ENCODE assay signal across 13 cellular contexts in the genomic region with DNA sequence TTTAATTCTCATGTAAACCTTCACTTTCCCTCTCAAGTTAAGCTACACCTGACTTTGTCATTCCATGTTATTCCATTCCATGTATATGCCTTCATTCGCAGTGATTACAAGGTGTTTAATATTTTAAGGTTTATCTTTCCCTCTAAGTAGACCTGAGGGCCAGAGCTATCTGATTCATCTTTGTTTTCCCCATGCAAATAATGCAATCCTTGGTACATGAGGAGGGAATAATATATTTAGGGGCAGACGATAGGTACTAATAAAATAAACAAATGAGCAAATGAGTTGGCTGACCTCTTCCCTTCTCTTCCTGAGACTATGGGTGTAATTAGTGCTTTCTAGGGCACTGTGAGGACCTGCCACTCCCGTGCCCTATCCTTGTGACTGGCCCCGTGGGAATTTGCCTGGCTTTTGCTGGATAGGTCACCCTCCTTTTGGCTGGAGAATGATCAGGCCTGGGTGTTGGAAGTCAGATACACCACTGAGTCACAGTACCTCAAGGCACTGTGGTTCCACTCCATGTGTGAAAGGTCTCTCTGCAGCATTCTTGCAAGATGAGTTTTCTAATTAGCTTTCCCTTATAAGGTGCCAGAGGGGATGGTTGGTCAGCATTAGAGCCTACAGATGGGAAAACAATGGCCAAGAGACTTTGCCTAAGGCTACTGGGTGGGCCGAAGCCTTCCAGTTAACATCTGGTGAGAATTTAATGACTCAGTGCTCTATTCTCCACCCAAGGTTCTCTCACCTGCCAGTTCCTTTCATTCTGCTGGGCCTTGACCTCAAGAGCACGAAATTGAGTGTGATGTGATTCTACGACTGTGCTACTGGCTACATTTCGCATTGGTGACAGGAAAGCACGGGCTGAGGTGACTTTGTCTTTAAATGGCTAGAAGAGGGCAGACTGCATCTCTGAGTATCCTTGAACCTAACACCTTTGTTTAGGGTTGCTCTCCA.
DNase-seq lines count a peak whose midpoint lies in the region; ATAC-seq, FAIRE-seq and TF ChIP-seq lines count a peak whose summit lies in the region.
"Had no signal": no experiment of that assay in that cellular context is flagged by ENCODE, and none has a peak within 500 bp of the region (broad histone marks: within the 10 kb centered on the region; RNA-seq: fewer than 3 reads in every experiment).

No MANE protein-coding gene starts in this region.

- peak; percentile 99 for FAIRE-seq in keratinocyte (lab: Jason Lieb, UNC)

- no peak overlapping the region for H2BK120ac ChIP-seq in IMR-90 (ENCODE audit: low read depth, low read length)

- no peak overlapping the region for H4K8ac ChIP-seq in IMR-90 (ENCODE audit: low read depth in 2 of 2, low read length in 2 of 2)

- TF ChIP-seq POLR2A in IMR-90 (IDR thresholded peaks at IDR 0.05; ENCODE audit: low read depth, low read length) = no peak

- TF ChIP-seq RAD21 in IMR-90 (IDR thresholded peaks at IDR 0.05; ENCODE audit: low read length) = no peak

- no peak overlapping the region for H3K4ac ChIP-seq in IMR-90 (ENCODE audit: low read depth, low read length)

- no peak overlapping the region for H2AK5ac ChIP-seq in IMR-90 (ENCODE audit: low read depth, low read length)

- POLR2A ChIA-PET in AG04450 (lab: Yijun Ruan, JAX) (interaction anchor here (0.5 kb wide), 1 partner anchor 574 kb away, joined by 5 read pairs; no protein-coding TSS in a partner anchor), IMR-90 (lab: Charles Lee; ENCODE audit: unreplicated experiment) (no interaction called here)

- H3K79me1 ChIP-seq in IMR-90 (ENCODE audit: low read depth in 1 of 2, low read length in 2 of 2) = no peaks in the 10 kb centered on the region

- H3K79me2 ChIP-seq in keratinocyte (ENCODE audit: control insufficient read depth, insufficient read depth, low read length) = no peaks in the 10 kb centered on the region

- no peaks in the 10 kb centered on the region for H3K36me3 ChIP-seq in IMR-90 (ENCODE audit: control insufficient read depth, insufficient read depth, low read length)
- H3K36me3 ChIP-seq in keratinocyte (ENCODE audit: control insufficient read depth in 2 of 2, extremely low read depth in 1 of 2, insufficient read depth in 2 of 2, low read length in 2 of 2) = no peaks in the 10 kb centered on the region
- H3K36me3 ChIP-seq: BE2C had no signal

- H4K5ac ChIP-seq in IMR-90 (ENCODE audit: low read depth, low read length) = no peak overlapping the region

- CTCF ChIA-PET in AG04450 (lab: Charles Lee) = interaction anchor here (1.0 kb wide), 1 partner anchor 285 kb away, joined by 3 read pairs; no protein-coding TSS in a partner anchor
- CTCF ChIA-PET in IMR-90 (lab: Yijun Ruan, JAX) = interaction anchor here (0.6 kb wide), 1 partner anchor 13 kb away, joined by 3 read pairs; no protein-coding TSS in a partner anchor

- H3K9me1 ChIP-seq in IMR-90 (ENCODE audit: insufficient read depth, low read length) = no peaks in the 10 kb centered on the region
- H3K9me1 ChIP-seq in keratinocyte (ENCODE audit: control insufficient read depth, extremely low read depth, insufficient read depth, low read length) = no peaks in the 10 kb centered on the region

- no peak overlapping the region for H3K23ac ChIP-seq in IMR-90 (ENCODE audit: low read depth, low read length)

- H3K4me2 ChIP-seq in IMR-90 (ENCODE audit: low read depth, low read length) (no peak overlapping the region), keratinocyte (ENCODE audit: control insufficient read depth, extremely low read depth, insufficient read depth, low read depth, low read length) (peak overlapping the region; percentile 45)

- no peak overlapping the region for H3K18ac ChIP-seq in IMR-90 (ENCODE audit: low read depth, low read length)

- in situ Hi-C loops in IMR-90 (cut with MboI; ENCODE audit: low sequenced_read_pairs) (no loop called here), astrocyte of the spinal cord (cut with HindIII; ENCODE audit: low sequenced_read_pairs) (no loop called here)

- H2BK5ac ChIP-seq in IMR-90 (ENCODE audit: low read depth, low read length, poor library complexity, severe bottlenecking) = no peak overlapping the region

- H3K4me3 ChIP-seq in AG04450 (ENCODE audit: low read depth, low read length) (no peak overlapping the region), IMR-90 (ENCODE audit: insufficient read depth, low read depth, low read length) (no peak overlapping the region), astrocyte of the spinal cord (ENCODE audit: low read depth, low read length) (no peak overlapping the region), keratinocyte (ENCODE audit: control insufficient read depth in 2 of 3, extremely low read depth in 1 of 3, insufficient read depth in 2 of 3, low read depth in 1 of 3, low read length in 3 of 3) (no peak overlapping the region)

- intact Hi-C loops in IMR-90 (cut with micrococcal nuclease) = no loop called here

- H3K27me3 ChIP-seq in AG04450 (ENCODE audit: control insufficient read depth, insufficient read depth, low read length) (no peaks in the 10 kb centered on the region), IMR-90 (ENCODE audit: control insufficient read depth, insufficient read depth, low read length) (peaks cover 13% of the 10 kb centered on the region; the same call in 1 of the 2 replicates), keratinocyte (ENCODE audit: control insufficient read depth, extremely low read depth, insufficient read depth, low read length) (no peaks in the 10 kb centered on the region)
- H3K27me3 ChIP-seq: BE2C had no signal

- peaks cover 2% of the 10 kb centered on the region; the same call in 1 of the 2 replicates for H3K4me1 ChIP-seq in IMR-90 (ENCODE audit: control insufficient read depth, insufficient read depth, low read length)
- H3K4me1 ChIP-seq in keratinocyte (ENCODE audit: control insufficient read depth, extremely low read depth, insufficient read depth, low read length) = peaks cover 59% of the 10 kb centered on the region
- H3K4me1 ChIP-seq: BE2C had no signal

- H3K56ac ChIP-seq in IMR-90 (ENCODE audit: extremely low read depth, insufficient read depth, low read length) = no peak overlapping the region

- H4K91ac ChIP-seq in IMR-90 (ENCODE audit: insufficient read depth, low read depth, low read length) = no peak overlapping the region

- WGBS in IMR-90 (ENCODE audit: extremely low coverage in 2 of 2, insufficient read length in 1 of 2), 2 experiments = 40% methylated on average over 2 of the region's 9 CpGs; no CpG with 5 or more reads in 1 of the 2 experiments

- H3K27ac ChIP-seq in AG04450 (ENCODE audit: low read depth, low read length) (no peak overlapping the region), IMR-90 (ENCODE audit: insufficient read depth, low read length) (no peak overlapping the region), keratinocyte (ENCODE audit: control insufficient read depth, insufficient read depth, low read length) (peak overlapping the region; percentile 95)

- BruUV-seq in IMR-90 (replicated peaks; lab: Mats Ljungman, UMichigan) = no TSS peak

- H3K9me3 ChIP-seq in AG04450 (ENCODE audit: control insufficient read depth, insufficient read depth, low read length) (no peaks in the 10 kb centered on the region), IMR-90 (ENCODE audit: control insufficient read depth, insufficient read depth, low read length) (no peaks in the 10 kb centered on the region), keratinocyte (ENCODE audit: control insufficient read depth, low read depth, low read length) (no peaks in the 10 kb centered on the region)
- H3K9me3 ChIP-seq: BE2C had no signal

- ATAC-seq in IMR-90 (ENCODE audit: low read depth) = peak; percentile 72
- no peak for ATAC-seq in HG02973 (IDR thresholded peaks at IDR 0.05; ENCODE audit: unreplicated experiment)
- ATAC-seq: naive thymus-derived CD8-positive, alpha-beta T cell had no signal

- H2BK20ac ChIP-seq in IMR-90 (ENCODE audit: low read depth, low read length) = no peak overlapping the region

- DNase-seq in AG04450 (ENCODE audit: low read depth, low spot score) (peak; percentile 57), IMR-90 (peak; percentile 92), astrocyte of the spinal cord (ENCODE audit: low read depth, low spot score) (peak; percentile 98), keratinocyte (ENCODE audit: low read depth, low spot score) (peak; percentile 100), T-helper 9 cell (no peak), iPS-NIHi11 (ENCODE audit: low spot score) (no peak), NCI-H2081 (lab: John Stamatoyannopoulos, UW) (no peak)
- DNase-seq: activated CD4-positive, alpha-beta T cell treated with anti-CD3 and anti-CD28 coated beads for 4 hours; BE2C; glutamatergic neuron; naive thymus-derived CD8-positive, alpha-beta T cell; NCI-H1105 treated with DMSO at 0.1 percent for 48 hours had no signal

- no peak overlapping the region for H2BK15ac ChIP-seq in IMR-90 (ENCODE audit: low read depth, low read length)

- dilution Hi-C loops in IMR-90 (cut with HindIII; ENCODE audit: low sequenced_read_pairs, unreplicated experiment) = no loop called here
- dilution Hi-C loops in keratinocyte (cut with MboI; ENCODE audit: extremely low pct_ligation_motif_present, low sequenced_read_pairs) = no loop called here

- no peak overlapping the region for H2AK9ac ChIP-seq in IMR-90 (replicated peaks; ENCODE audit: low read depth, low read length, poor library complexity)

- H2AFZ ChIP-seq in IMR-90 (replicated peaks; ENCODE audit: low read length, poor library complexity) = no peak overlapping the region
- no peak overlapping the region for H2AFZ ChIP-seq in keratinocyte (ENCODE audit: control insufficient read depth, low read length)

- TF ChIP-seq CTCF in AG04450 (IDR thresholded peaks at IDR 0.05; ENCODE audit: low read depth, low read length) (no peak), IMR-90 (conservative IDR thresholded peaks at IDR 0.05; ENCODE audit: low read depth, low read length) (no peak), astrocyte of the spinal cord (IDR thresholded peaks at IDR 0.05; ENCODE audit: low read depth, low read length) (no peak), keratinocyte (optimal IDR thresholded peaks at IDR 0.05 in 1 of 3, IDR thresholded peaks at IDR 0.05 in 1 of 3, conservative IDR thresholded peaks at IDR 0.05 in 1 of 3; ENCODE audit: extremely low read depth in 1 of 3, insufficient read depth in 2 of 3, low read length in 3 of 3) (no peak)

- H3K14ac ChIP-seq in IMR-90 (replicated peaks; ENCODE audit: low read depth, low read length) = no peak overlapping the region

- H3K9ac ChIP-seq in IMR-90 (ENCODE audit: low read depth, low read length) (no peak overlapping the region), keratinocyte (ENCODE audit: control insufficient read depth, extremely low read depth, insufficient read depth, low read length) (peak overlapping the region; percentile 59)

- H4K20me1 ChIP-seq in IMR-90 (ENCODE audit: insufficient read depth, low read length) (no peaks in the 10 kb centered on the region), keratinocyte (ENCODE audit: control insufficient read depth, extremely low read depth, insufficient read depth, low read length) (no peaks in the 10 kb centered on the region)

TF ChIP-seq in IMR-90, 13 proteins besides CTCF, POLR2A, EP300 and RAD21:
- TF ChIP-seq FOS (IDR thresholded peaks at IDR 0.05; ENCODE audit: low read depth, low read length) (peak; percentile 43; the same call in 1 of the 2 replicates), RFX5 (IDR thresholded peaks at IDR 0.05; ENCODE audit: low read depth, low read length) (no peak), BHLHE40 (IDR thresholded peaks at IDR 0.05; ENCODE audit: low read depth, low read length) (peak; percentile 62), MAFK (IDR thresholded peaks at IDR 0.05; ENCODE audit: low read depth, low read length) (0 out of 2 replicates have a peak, but pooled peaks have one; percentile 15)

Comparison
In these comparisons a context has a peak if more than half of its experiments do, and no peak if none do; other contexts are left out.
1. DNase-seq: peak in AG04450 (single experiment), IMR-90 (single experiment), astrocyte of the spinal cord (single experiment) and keratinocyte (single experiment); none in T-helper 9 cell (single experiment), iPS-NIHi11 (single experiment) and NCI-H2081 (0 of 2).